In genomic region chr20:25016471-25016870, GRCh38 we compare ENCODE assay signal across 23 cellular contexts. TPM values are rescaled to one million over a fixed set of nuclear protein-coding genes. Genes with fewer than 3 reads are reported as not detected.
DNase-seq lines count a peak whose midpoint lies in the region; ATAC-seq, FAIRE-seq and TF ChIP-seq lines count a peak whose summit lies in the region.
"Had no signal": no experiment of that assay in that cellular context is flagged by ENCODE, and none has a peak within 500 bp of the region (broad histone marks: within the 10 kb centered on the region; RNA-seq: fewer than 3 reads in every experiment).

No MANE protein-coding gene starts in this region.

- DNase-seq in heart left ventricle (peak in 3 of 5 donors; percentile 8 to 24 (median 12)), right cardiac atrium (no peak), dorsolateral prefrontal cortex (peak in 6 of 10 donors; percentile 14 to 39 (median 24)), pancreas (peak in 5 of 6 donors; percentile 8 to 55 (median 17)), transverse colon (peak; percentile 6), ACHN (no peak), A673 (ENCODE audit: low spot score) (no peak)
- no peak for DNase-seq in naive thymus-derived CD4-positive, alpha-beta T cell
- DNase-seq: activated CD4-positive, alpha-beta T cell treated with anti-CD3 and anti-CD28 coated beads for 4 hours; activated T-cell treated with anti-CD3 and anti-CD28 coated beads for 4 hours; COR-L47; DND-41; glutamatergic neuron; KG1; NCI-H1436 treated with DMSO at 0.1 percent for 48 hours; Right ventricle myocardium superior; stimulated activated naive CD8-positive, alpha-beta T cell treated with anti-CD3 and anti-CD28 coated beads, Interleukin-15, Interleukin-2, amounts not matched to agents 100 U/mL and 50 U/mL, for 24 hours had no signal

- WGBS in heart left ventricle, 4 donors = 81 to 89% (median 85%) methylated on average over 10 to 11 of the region's 11 CpGs
- 88% methylated on average over 11 of the region's 11 CpGs for WGBS in right cardiac atrium
- 67 to 68% methylated on average over 11 of the region's 11 CpGs for WGBS in pancreas, 2 donors
- whole genome bisulfite sequencing in transverse colon (ENCODE audit: low coverage in 1 of 2), 2 donors = 83 to 87% methylated on average over 2 to 11 of the region's 11 CpGs

- no peaks in the 10 kb centered on the region for H3K4me1 Mint-ChIP-seq in naive thymus-derived CD4-positive, alpha-beta T cell
- H3K4me1 Mint-ChIP-seq: brain, neural progenitor cell had no signal

- no peak for TF ChIP-seq EP300 in transverse colon (IDR thresholded peaks at IDR 0.05; ENCODE audit: low read depth)

- no peaks in the 10 kb centered on the region for H3K9me3 Mint-ChIP-seq in naive thymus-derived CD4-positive, alpha-beta T cell
- H3K9me3 Mint-ChIP-seq: brain; neural progenitor cell; T-helper 2 cell treated with Interferon-gamma antibody and Interleukin-4, amounts not matched to agents 5 μg/mL and 100 μg/mL, for 36 hours had no signal

- ATAC-seq in heart left ventricle (no peak), right cardiac atrium (no peak), pancreas (no peak)
- ATAC-seq in naive thymus-derived CD4-positive, alpha-beta T cell = no peak
- ATAC-seq: stimulated activated naive CD8-positive, alpha-beta T cell treated with anti-CD3 and anti-CD28 coated beads, Interleukin-15, Interleukin-2, amounts not matched to agents 100 U/mL and 50 U/mL, for 24 hours had no signal

- CTCF ChIA-PET in naive thymus-derived CD4-positive, alpha-beta T cell (lab: Charles Lee) = interaction anchor here (0.9 kb wide), 1 partner anchor 21 kb away, joined by 3 read pairs; no protein-coding TSS in a partner anchor
- CTCF ChIA-PET in A673 (lab: Charles Lee) = no interaction called here

- TF ChIP-seq CTCF in heart left ventricle (IDR thresholded peaks at IDR 0.05) (no peak), dorsolateral prefrontal cortex (IDR thresholded peaks at IDR 0.05 in 54 of 56, conservative IDR thresholded peaks at IDR 0.05 in 2 of 56; ENCODE audit: low read depth in 1 of 56, partially characterized antibody in 56 of 56) (no peak), pancreas (IDR thresholded peaks at IDR 0.05) (no peak), transverse colon (IDR thresholded peaks at IDR 0.05) (no peak), A673 (conservative IDR thresholded peaks at IDR 0.05; ENCODE audit: low read depth, low read length) (no peak)

- H3K27ac Mint-ChIP-seq in naive thymus-derived CD4-positive, alpha-beta T cell = no peak overlapping the region
- H3K27ac Mint-ChIP-seq: brain; neural progenitor cell; T-helper 2 cell treated with Interferon-gamma antibody and Interleukin-4, amounts not matched to agents 5 μg/mL and 100 μg/mL, for 36 hours had no signal

- in situ Hi-C loops in transverse colon (cut with MboI; ENCODE audit: low pct_ligation_motif_present in 1 of 4, low pct_unique_long_range_greater_than_20kb in 1 of 4, low sequenced_read_pairs in 3 of 4) (loop anchor here in 1 of 4 donors (25.0 kb wide), 1 partner anchor 146 kb away; no protein-coding TSS in a partner anchor), ACHN (cut with HindIII; ENCODE audit: low pct_ligation_motif_present, low pct_unique_long_range_greater_than_20kb, low sequenced_read_pairs) (no loop called here)

- H3K36me3 ChIP-seq in heart left ventricle = peaks cover 0 to 96% (median 85%) of the 10 kb centered on the region in 9 donors
- peaks cover 0 to 35% (median 29%) of the 10 kb centered on the region in 3 donors for H3K36me3 ChIP-seq in pancreas
- peaks cover 0 to 16% (median 1%) of the 10 kb centered on the region in 4 donors for H3K36me3 ChIP-seq in transverse colon
- H3K36me3 ChIP-seq in naive thymus-derived CD4-positive, alpha-beta T cell (ENCODE audit: control insufficient read depth in 2 of 3, insufficient read depth in 3 of 3, low read length in 3 of 3) = peaks cover 0 to 94% (median 8%) of the 10 kb centered on the region in 3 experiments
- no peaks in the 10 kb centered on the region for H3K36me3 ChIP-seq in A673 (ENCODE audit: insufficient read depth, low read length, poor library complexity, severe bottlenecking)
- H3K36me3 ChIP-seq: neural progenitor cell had no signal

- intact Hi-C loops in heart left ventricle (cut with DNase I) (loop anchor here in 2 of 10 donors (1.0 to 10.0 kb wide), 2 partner anchors 12 to 52 kb away; no protein-coding TSS in a partner anchor), right cardiac atrium (cut with DNase I) (no loop called here), dorsolateral prefrontal cortex (cut with DNase I) (no loop called here), pancreas (cut with DNase I) (no loop called here), transverse colon (cut with DNase I; ENCODE audit: low total_unique reads) (no loop called here), A673 (cut with micrococcal nuclease; ENCODE audit: unreplicated experiment) (no loop called here)
- intact Hi-C loops in naive thymus-derived CD4-positive, alpha-beta T cell (cut with micrococcal nuclease) = no loop called here

- H3K27me3 ChIP-seq in heart left ventricle (no peaks in the 10 kb centered on the region), right cardiac atrium (ENCODE audit: control insufficient read depth, insufficient read depth) (no peaks in the 10 kb centered on the region), dorsolateral prefrontal cortex (no peaks in the 10 kb centered on the region), pancreas (no peaks in the 10 kb centered on the region), transverse colon (no peaks in the 10 kb centered on the region), A673 (replicated peaks; ENCODE audit: insufficient read depth, low read depth, low read length, poor library complexity) (no peaks in the 10 kb centered on the region)
- no peaks in the 10 kb centered on the region for H3K27me3 ChIP-seq in naive thymus-derived CD4-positive, alpha-beta T cell (ENCODE audit: control insufficient read depth in 2 of 2, insufficient read depth in 2 of 2, low read length in 2 of 2)
- H3K27me3 ChIP-seq: neural progenitor cell had no signal

- H3K4me1 ChIP-seq in heart left ventricle = peaks cover 0 to 35% (median 6%) of the 10 kb centered on the region in 12 donors
- H3K4me1 ChIP-seq in right cardiac atrium (ENCODE audit: control insufficient read depth, insufficient read depth, low read length) = no peaks in the 10 kb centered on the region
- peaks cover 57 to 59% (median 57%) of the 10 kb centered on the region in 3 donors for H3K4me1 ChIP-seq in pancreas
- H3K4me1 ChIP-seq in transverse colon = peaks cover 0 to 8% (median 4%) of the 10 kb centered on the region in 4 donors
- no peaks in the 10 kb centered on the region for H3K4me1 ChIP-seq in naive thymus-derived CD4-positive, alpha-beta T cell (ENCODE audit: control insufficient read depth in 2 of 2, insufficient read depth in 2 of 2, low read length in 2 of 2)
- no peaks in the 10 kb centered on the region for H3K4me1 ChIP-seq in A673 (ENCODE audit: insufficient read depth, low read length, poor library complexity, severe bottlenecking)
- H3K4me1 ChIP-seq: neural progenitor cell had no signal

- H3K27ac ChIP-seq in heart left ventricle (no peak overlapping the region), right cardiac atrium (ENCODE audit: low read length) (no peak overlapping the region), dorsolateral prefrontal cortex (peak overlapping the region in 3 of 59 donors; percentile 20 to 43 (median 37)), pancreas (peak overlapping the region; percentile 51 to 87 (median 84)), transverse colon (no peak overlapping the region), A673 (ENCODE audit: low read depth, low read length, poor library complexity, severe bottlenecking) (no peak overlapping the region)
- no peak overlapping the region for H3K27ac ChIP-seq in naive thymus-derived CD4-positive, alpha-beta T cell (ENCODE audit: low read depth, low read length)
- H3K27ac ChIP-seq: epithelial cell of prostate, neural progenitor cell had no signal

- H3K4me3 ChIP-seq in heart left ventricle (no peak overlapping the region), right cardiac atrium (ENCODE audit: low read length) (no peak overlapping the region), dorsolateral prefrontal cortex (no peak overlapping the region), pancreas (no peak overlapping the region), transverse colon (no peak overlapping the region), A673 (ENCODE audit: low read depth, low read length, poor library complexity, severe bottlenecking) (no peak overlapping the region)
- no peak overlapping the region for H3K4me3 ChIP-seq in naive thymus-derived CD4-positive, alpha-beta T cell (ENCODE audit: low read length)
- H3K4me3 ChIP-seq: lung, neural progenitor cell had no signal

- no peaks in the 10 kb centered on the region for H3K27me3 Mint-ChIP-seq in naive thymus-derived CD4-positive, alpha-beta T cell
- H3K27me3 Mint-ChIP-seq: brain had no signal

- no TSS peak for BruUV-seq in A673 (replicated peaks; lab: Mats Ljungman, UMichigan)

- H3K9me3 ChIP-seq in heart left ventricle = no peaks in the 10 kb centered on the region
- H3K9me3 ChIP-seq in right cardiac atrium (ENCODE audit: control insufficient read depth, low read length) = no peaks in the 10 kb centered on the region
- no peaks in the 10 kb centered on the region for H3K9me3 ChIP-seq in pancreas
- no peaks in the 10 kb centered on the region for H3K9me3 ChIP-seq in transverse colon
- no peaks in the 10 kb centered on the region for H3K9me3 ChIP-seq in naive thymus-derived CD4-positive, alpha-beta T cell (ENCODE audit: control insufficient read depth in 2 of 3, low read length in 3 of 3)
- H3K9me3 ChIP-seq in A673 (ENCODE audit: low read depth, low read length, poor library complexity, severe bottlenecking) = no peaks in the 10 kb centered on the region

- no peak for FAIRE-seq in pancreas (lab: Jason Lieb, UNC)
- FAIRE-seq: A204.1 had no signal

- H3K4me3 Mint-ChIP-seq in naive thymus-derived CD4-positive, alpha-beta T cell = no peak overlapping the region
- H3K4me3 Mint-ChIP-seq: brain; neural progenitor cell; T-helper 2 cell treated with Interferon-gamma antibody and Interleukin-4, amounts not matched to agents 5 μg/mL and 100 μg/mL, for 36 hours had no signal

- H3K36me3 Mint-ChIP-seq in naive thymus-derived CD4-positive, alpha-beta T cell = peaks cover 2 to 61% (median 12%) of the 10 kb centered on the region in 5 donors
- H3K36me3 Mint-ChIP-seq: brain, neural progenitor cell had no signal

- no peak for TF ChIP-seq POLR2A in heart left ventricle (IDR thresholded peaks at IDR 0.05)
- no peak for TF ChIP-seq POLR2A in transverse colon (IDR thresholded peaks at IDR 0.05)

- POLR2A ChIA-PET in naive thymus-derived CD4-positive, alpha-beta T cell (lab: Charles Lee) = no interaction called here
- POLR2A ChIA-PET in A673 (lab: Charles Lee; ENCODE audit: low non-redundant PET) = no interaction called here

RNA-seq across cellular contexts. Expression of gene APMAP, which starts 23.9 kb away (rescaled TPM):
- total RNA-seq in heart left ventricle (10 to 100 TPM; 22.6 to 61.3 (median 31.9) TPM), right cardiac atrium (10 to 100 TPM; 32.8 to 35.1 (median 34.8) TPM), dorsolateral prefrontal cortex (100 to 1,000 TPM in 21 of 120 experiments, 10 to 100 TPM in 99; 43.1 to 113 (median 90.4) TPM), pancreas (10 to 100 TPM; 20.8 to 39.2 (median 28.4) TPM), transverse colon (10 to 100 TPM; 14.9 to 88.6 (median 50.2) TPM), A673 (2021) (67.9 and 70.3 TPM in 2 replicates)
- polyA plus RNA-seq in heart left ventricle (10 to 100 TPM; 16.2 to 58.5 TPM), right cardiac atrium (28.0 TPM), pancreas (10 to 100 TPM; 22.9 to 47.8 TPM)
- 10 to 100 TPM; 28.2 to 47.3 (median 38.8) TPM for total RNA-seq in naive thymus-derived CD4-positive, alpha-beta T cell
- polyA plus RNA-seq in naive thymus-derived CD4-positive, alpha-beta T cell = 10 to 100 TPM; 70.2 to 74.6 TPM

RNA-seq across cellular contexts. Expression of gene ACSS1, which starts 41.5 kb away (rescaled TPM):
- total RNA-seq in heart left ventricle = 100 to 1,000 TPM in 5 of 9 donors, 10 to 100 TPM in 4; 57.5 to 177 (median 104) TPM
- polyA plus RNA-seq in heart left ventricle = 10 to 100 TPM; 43.5 to 78.9 TPM
- 10 to 100 TPM; 14.8 to 61.8 (median 40.7) TPM for total RNA-seq in right cardiac atrium
- 29.3 TPM for polyA plus RNA-seq in right cardiac atrium
- 100 to 1,000 TPM in 2 of 120 experiments, 10 to 100 TPM in 118; 18.5 to 154 (median 56.4) TPM for total RNA-seq in dorsolateral prefrontal cortex
- 10 to 100 TPM; 30.4 to 47.2 (median 36.0) TPM for total RNA-seq in pancreas
- polyA plus RNA-seq in pancreas = 10 to 100 TPM; 34.6 to 43.7 TPM
- total RNA-seq in transverse colon = 10 to 100 TPM; 30.3 to 64.7 (median 51.6) TPM
- total RNA-seq in naive thymus-derived CD4-positive, alpha-beta T cell = 10 to 100 TPM; 33.1 to 51.7 (median 38.4) TPM
- 10 to 100 TPM; 39.7 to 44.7 TPM for polyA plus RNA-seq in naive thymus-derived CD4-positive, alpha-beta T cell
- total RNA-seq in A673 (2021) = 3.9 and 4.9 TPM in 2 replicates

Comparison
In these comparisons a context has a peak if more than half of its experiments do, and no peak if none do; other contexts are left out.
1. DNase-seq: peak in heart left ventricle (3 of 5), dorsolateral prefrontal cortex (6 of 10), pancreas (5 of 6) and transverse colon (single experiment); none in right cardiac atrium (0 of 3), naive thymus-derived CD4-positive, alpha-beta T cell (0 of 9), ACHN (single experiment) and A673 (single experiment).
2. H3K27ac ChIP-seq: peak in pancreas (4 of 4); none in heart left ventricle (0 of 12), right cardiac atrium (single experiment), transverse colon (0 of 4), naive thymus-derived CD4-positive, alpha-beta T cell (single experiment) and A673 (single experiment).